Comparison of ENCODE assay signal across 1 cellular context in the genomic region with DNA sequence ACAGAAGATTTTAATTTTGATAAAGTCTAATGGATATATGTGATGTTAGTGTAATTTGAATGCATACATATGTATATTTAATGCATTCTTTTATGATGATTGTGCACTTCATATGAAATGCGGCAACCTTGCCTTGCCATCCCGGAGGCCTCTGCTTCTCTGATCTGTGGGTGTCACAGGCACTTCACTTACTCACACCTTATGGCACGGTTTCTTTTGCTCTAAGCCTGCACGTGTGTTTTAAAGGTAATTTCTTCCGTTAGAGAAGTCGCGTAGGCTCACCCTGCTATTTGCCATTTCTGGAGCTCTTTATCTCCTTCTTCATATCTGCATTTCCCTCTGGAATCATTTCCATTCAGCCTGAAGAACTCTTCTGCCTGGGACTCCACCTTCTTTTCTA.
TF ChIP-seq lines count a peak whose summit lies in the region.

No MANE protein-coding gene starts in this region.

TF ChIP-seq in GM12878, 131 proteins besides CTCF, POLR2A, EP300 and RAD21 (continued from another document):
- TF ChIP-seq, protein P1, sequence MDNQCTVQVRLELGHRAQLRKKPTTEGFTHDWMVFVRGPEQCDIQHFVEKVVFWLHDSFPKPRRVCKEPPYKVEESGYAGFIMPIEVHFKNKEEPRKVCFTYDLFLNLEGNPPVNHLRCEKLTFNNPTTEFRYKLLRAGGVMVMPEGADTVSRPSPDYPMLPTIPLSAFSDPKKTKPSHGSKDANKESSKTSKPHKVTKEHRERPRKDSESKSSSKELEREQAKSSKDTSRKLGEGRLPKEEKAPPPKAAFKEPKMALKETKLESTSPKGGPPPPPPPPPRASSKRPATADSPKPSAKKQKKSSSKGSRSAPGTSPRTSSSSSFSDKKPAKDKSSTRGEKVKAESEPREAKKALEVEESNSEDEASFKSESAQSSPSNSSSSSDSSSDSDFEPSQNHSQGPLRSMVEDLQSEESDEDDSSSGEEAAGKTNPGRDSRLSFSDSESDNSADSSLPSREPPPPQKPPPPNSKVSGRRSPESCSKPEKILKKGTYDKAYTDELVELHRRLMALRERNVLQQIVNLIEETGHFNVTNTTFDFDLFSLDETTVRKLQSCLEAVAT (IDR thresholded peaks at IDR 0.05), result no peak
- no peak for TF ChIP-seq GATAD2B (conservative IDR thresholded peaks at IDR 0.05; ENCODE audit: low read depth)
- TF ChIP-seq ZNF217 (IDR thresholded peaks at IDR 0.05), result no peak
- no peak for TF ChIP-seq SP1 (IDR thresholded peaks at IDR 0.05; ENCODE audit: low read depth, low read length)
- no peak for TF ChIP-seq PML (IDR thresholded peaks at IDR 0.05; ENCODE audit: low read length)
- TF ChIP-seq RCOR1 (conservative IDR thresholded peaks at IDR 0.05; ENCODE audit: low read depth, low read length), result no peak
- no peak for TF ChIP-seq TCF12 (IDR thresholded peaks at IDR 0.05; ENCODE audit: low read depth, low read length)
